In the genomic region with DNA sequence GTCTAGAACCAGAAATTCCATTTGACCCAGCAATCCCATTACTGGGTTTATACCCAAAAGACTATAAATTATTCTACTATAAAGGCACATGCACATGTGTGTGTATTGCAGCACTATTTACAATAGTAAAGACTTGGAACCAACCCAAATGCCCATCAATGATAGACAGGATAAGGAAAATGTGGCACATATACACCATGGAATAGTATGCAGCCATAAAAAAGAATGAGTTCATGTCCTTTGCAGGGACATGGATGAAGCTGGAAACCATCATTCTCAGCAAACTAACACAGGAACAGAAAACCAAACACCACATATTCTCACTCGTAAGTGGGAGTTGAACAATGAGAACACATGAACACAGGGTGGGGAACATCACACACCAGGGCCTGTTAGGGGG, we compare ENCODE assay signal across 4 cellular contexts. TPM values are rescaled to one million over a fixed set of nuclear protein-coding genes. Genes with fewer than 3 reads are reported as not detected.
"Had no signal": no experiment of that assay in that cellular context is flagged by ENCODE, and none has a peak within 500 bp of the region (broad histone marks: within the 10 kb centered on the region; RNA-seq: fewer than 3 reads in every experiment).

No MANE protein-coding gene starts in this region.

RNA-seq across cellular contexts. Expression of gene XCL2, which starts 57.0 kb away (rescaled TPM):
- total RNA-seq: HepG2, HT-29, HT1080, IMR-90 had no signal
- polyA plus RNA-seq: IMR-90 had no signal
